In the genomic region with DNA sequence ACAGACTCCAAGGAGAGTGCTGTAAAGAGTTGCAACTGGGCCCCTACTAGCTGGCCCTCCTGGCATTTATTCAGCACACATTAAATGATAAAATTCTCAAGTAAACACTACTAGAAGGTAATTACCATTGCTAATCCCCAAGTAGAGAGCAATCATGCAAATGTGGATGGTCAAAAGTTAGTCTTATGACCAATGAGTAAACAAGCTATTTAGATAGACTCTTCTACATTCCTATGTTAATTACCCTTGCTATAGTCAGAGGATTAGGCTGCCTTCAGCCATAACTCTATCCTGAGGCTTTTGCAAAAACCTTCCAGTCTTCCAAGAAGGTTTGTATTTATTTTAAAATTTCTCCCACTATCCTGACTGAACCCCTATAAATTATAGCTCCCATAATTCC, we compare ENCODE assay signal across 26 cellular contexts. TPM values are rescaled to one million over a fixed set of nuclear protein-coding genes. Genes with fewer than 3 reads are reported as not detected.
DNase-seq lines count a peak whose midpoint lies in the region; ATAC-seq and TF ChIP-seq lines count a peak whose summit lies in the region.
"Had no signal": no experiment of that assay in that cellular context is flagged by ENCODE, and none has a peak within 500 bp of the region (broad histone marks: within the 10 kb centered on the region; RNA-seq: fewer than 3 reads in every experiment).

No MANE protein-coding gene starts in this region.

- H3K9me3 ChIP-seq in H9 (ENCODE audit: control insufficient read depth, low read depth, low read length) = no peaks in the 10 kb centered on the region
- H3K9me3 ChIP-seq in trophoblast cell (ENCODE audit: insufficient read depth, low read depth, low read length) = no peaks in the 10 kb centered on the region
- H3K9me3 ChIP-seq in right cardiac atrium (ENCODE audit: control insufficient read depth, low read length) = no peaks in the 10 kb centered on the region

- peak overlapping the region; percentile 87 to 99 (median 93) for H3K27ac Mint-ChIP-seq in H9
- no peak overlapping the region for H3K27ac Mint-ChIP-seq in activated T-helper 1 cell treated with anti-CD3 and anti-CD28 coated beads, Interleukin-12 subunit alpha, Interleukin-12 subunit beta, Interleukin-2, Interleukin-4 antibody, amounts not matched to agents 30 ng/mL and 10 ng/mL and 1 ng/mL, durations not matched to agents 14 hours and 24 hours and 36 hours
- H3K27ac Mint-ChIP-seq: CD8-positive, alpha-beta memory T cell; IgD-negative memory B cell had no signal

- H2BK12ac ChIP-seq in H9 (ENCODE audit: insufficient read length, low read depth, low read length) (no peak overlapping the region), trophoblast cell (ENCODE audit: low read length) (no peak overlapping the region)

- H3K14ac ChIP-seq in H9 (ENCODE audit: insufficient read depth, low read length) (no peak overlapping the region), trophoblast cell (ENCODE audit: low read length) (no peak overlapping the region)

- H2AFZ ChIP-seq in H9 (ENCODE audit: low read length) (no peak overlapping the region), trophoblast cell (ENCODE audit: insufficient read depth, low read length, poor library complexity) (no peak overlapping the region)

- H4K91ac ChIP-seq in H9 (ENCODE audit: insufficient read length, low read depth, low read length) = no peak overlapping the region
- peak overlapping the region; percentile 47 for H4K91ac ChIP-seq in trophoblast cell (ENCODE audit: low read depth, low read length)

- H3K4ac ChIP-seq in H9 (ENCODE audit: low read depth, low read length) = no peak overlapping the region
- no peak overlapping the region for H3K4ac ChIP-seq in trophoblast cell (ENCODE audit: low read depth, low read length)

- no peak overlapping the region for H3K9ac ChIP-seq in H9 (ENCODE audit: extremely low read depth, insufficient read length, low read length)
- no peak overlapping the region for H3K9ac ChIP-seq in trophoblast cell (ENCODE audit: low read length)
- H3K9ac ChIP-seq: KMS-11 had no signal

- H4K8ac ChIP-seq in H9 (replicated peaks; ENCODE audit: insufficient read length, low read depth, low read length) (no peak overlapping the region), trophoblast cell (ENCODE audit: low read depth, low read length) (no peak overlapping the region)

- DNase-seq in H9 (no peak), NCI-H526 (lab: John Stamatoyannopoulos, UW) (peak; percentile 47 to 73), astrocyte of the hippocampus (ENCODE audit: low read depth, low spot score) (peak; percentile 3), trophoblast cell (peak in 1 of 2 donors; percentile 52), substantia nigra (lab: John Stamatoyannopoulos, UW) (no peak), right cardiac atrium (no peak)
- DNase-seq in activated T-helper 1 cell treated with anti-CD3 and anti-CD28 coated beads, Interleukin-12 subunit alpha, Interleukin-12 subunit beta, Interleukin-2, Interleukin-4 antibody, amounts not matched to agents 30 ng/mL and 10 ng/mL and 1 ng/mL, durations not matched to agents 14 hours and 24 hours and 36 hours (ENCODE audit: low spot score) = no peak
- DNase-seq: C1 segment of cervical spinal cord; CD8-positive, alpha-beta memory T cell; DMS 273 treated with DMSO at 0.1 percent for 48 hours; DMS79; EL; GDM1; NCI-H1092; NCI-H1436; NCI-H187; NCI-H2081 treated with DMSO at 0.1 percent for 48 hours; NCI-H2171 treated with DMSO at 0.1 percent for 48 hours; NCI-H345; NCI-H510A treated with DMSO at 0.1 percent for 48 hours; SHP77 had no signal

- peaks cover 35 to 38% of the 10 kb centered on the region in 2 experiments for H3K9me3 Mint-ChIP-seq in H9
- H3K9me3 Mint-ChIP-seq in activated T-helper 1 cell treated with anti-CD3 and anti-CD28 coated beads, Interleukin-12 subunit alpha, Interleukin-12 subunit beta, Interleukin-2, Interleukin-4 antibody, amounts not matched to agents 30 ng/mL and 10 ng/mL and 1 ng/mL, durations not matched to agents 14 hours and 24 hours and 36 hours = peaks cover 21% of the 10 kb centered on the region

- no peaks in the 10 kb centered on the region for H3K27me3 Mint-ChIP-seq in H9 (ENCODE audit: low read depth)
- H3K27me3 Mint-ChIP-seq in activated T-helper 1 cell treated with anti-CD3 and anti-CD28 coated beads, Interleukin-12 subunit alpha, Interleukin-12 subunit beta, Interleukin-2, Interleukin-4 antibody, amounts not matched to agents 30 ng/mL and 10 ng/mL and 1 ng/mL, durations not matched to agents 14 hours and 24 hours and 36 hours (ENCODE audit: insufficient read depth) = no peaks in the 10 kb centered on the region
- H3K27me3 Mint-ChIP-seq: CD8-positive, alpha-beta memory T cell; IgD-negative memory B cell had no signal

- H3K4me3 Mint-ChIP-seq in H9 = peak overlapping the region in 1 of 2 experiments; percentile 32; a peak in 1 of 5 replicates
- H3K4me3 Mint-ChIP-seq in activated T-helper 1 cell treated with anti-CD3 and anti-CD28 coated beads, Interleukin-12 subunit alpha, Interleukin-12 subunit beta, Interleukin-2, Interleukin-4 antibody, amounts not matched to agents 30 ng/mL and 10 ng/mL and 1 ng/mL, durations not matched to agents 14 hours and 24 hours and 36 hours = no peak overlapping the region
- H3K4me3 Mint-ChIP-seq: CD8-positive, alpha-beta memory T cell; IgD-negative memory B cell had no signal

- H3K4me3 ChIP-seq in trophoblast cell (ENCODE audit: low read depth, low read length) = no peak overlapping the region
- no peak overlapping the region for H3K4me3 ChIP-seq in right cardiac atrium (ENCODE audit: low read length)
- H3K4me3 ChIP-seq: GM12878 had no signal

- H3K79me1 ChIP-seq in H9 (ENCODE audit: insufficient read depth, low read depth, low read length, poor library complexity, severe bottlenecking) = no peaks in the 10 kb centered on the region
- peaks cover 1% of the 10 kb centered on the region for H3K79me1 ChIP-seq in trophoblast cell (ENCODE audit: low read length)

- H3T11ph ChIP-seq in H9 (ENCODE audit: low read length) = no peak overlapping the region

- no peak overlapping the region for H3K56ac ChIP-seq in H9 (ENCODE audit: insufficient read length, low read depth, low read length)

- H3K27ac ChIP-seq in H9 (ENCODE audit: insufficient read length, low read depth, low read length) = no peak overlapping the region
- no peak overlapping the region for H3K27ac ChIP-seq in trophoblast cell (ENCODE audit: low read depth, low read length)
- no peak overlapping the region for H3K27ac ChIP-seq in substantia nigra (ENCODE audit: low read depth, low read length, poor library complexity, severe bottlenecking)
- H3K27ac ChIP-seq in right cardiac atrium (ENCODE audit: low read length) = no peak overlapping the region
- H3K27ac ChIP-seq: KMS-11, RWPE1 had no signal

- H3K36me3 ChIP-seq in trophoblast cell (ENCODE audit: control insufficient read depth in 1 of 2, insufficient read depth in 2 of 2, low read length in 2 of 2) = no peaks in the 10 kb centered on the region

- H2AK5ac ChIP-seq in H9 (ENCODE audit: insufficient read length, low read length) (no peak overlapping the region), trophoblast cell (ENCODE audit: low read length) (no peak overlapping the region)

- H3K4me1 Mint-ChIP-seq in H9 = peaks cover 16 to 18% of the 10 kb centered on the region in 2 experiments
- H3K4me1 Mint-ChIP-seq in activated T-helper 1 cell treated with anti-CD3 and anti-CD28 coated beads, Interleukin-12 subunit alpha, Interleukin-12 subunit beta, Interleukin-2, Interleukin-4 antibody, amounts not matched to agents 30 ng/mL and 10 ng/mL and 1 ng/mL, durations not matched to agents 14 hours and 24 hours and 36 hours (ENCODE audit: low read depth) = no peaks in the 10 kb centered on the region
- H3K4me1 Mint-ChIP-seq: CD8-positive, alpha-beta memory T cell; IgD-negative memory B cell had no signal

- H3K4me2 ChIP-seq in H9 (ENCODE audit: insufficient read depth, insufficient read length, low read length) = no peak overlapping the region
- no peak overlapping the region for H3K4me2 ChIP-seq in trophoblast cell (ENCODE audit: low read length)
- H3K4me2 ChIP-seq: KMS-11 had no signal

- no peak overlapping the region for H2BK20ac ChIP-seq in H9 (ENCODE audit: low read depth, low read length, poor library complexity, severe bottlenecking)

- no peaks in the 10 kb centered on the region for H3K27me3 ChIP-seq in H9 (ENCODE audit: insufficient read depth, low read length)
- H3K27me3 ChIP-seq in trophoblast cell (ENCODE audit: insufficient read depth, low read length) = no peaks in the 10 kb centered on the region
- H3K27me3 ChIP-seq in right cardiac atrium (ENCODE audit: control insufficient read depth, insufficient read depth) = no peaks in the 10 kb centered on the region

- intact Hi-C loops in activated T-helper 1 cell treated with anti-CD3 and anti-CD28 coated beads, Interleukin-12 subunit alpha, Interleukin-12 subunit beta, Interleukin-2, Interleukin-4 antibody, amounts not matched to agents 30 ng/mL and 10 ng/mL and 1 ng/mL, durations not matched to agents 14 hours and 24 hours and 36 hours (cut with micrococcal nuclease) = no loop called here
- intact Hi-C loops in right cardiac atrium (cut with DNase I) = no loop called here

- H3K36me3 Mint-ChIP-seq in H9 (ENCODE audit: insufficient read depth in 1 of 3, low read depth in 3 of 3) = peaks cover 30 to 49% (median 32%) of the 10 kb centered on the region in 3 experiments
- peaks cover 4% of the 10 kb centered on the region for H3K36me3 Mint-ChIP-seq in activated T-helper 1 cell treated with anti-CD3 and anti-CD28 coated beads, Interleukin-12 subunit alpha, Interleukin-12 subunit beta, Interleukin-2, Interleukin-4 antibody, amounts not matched to agents 30 ng/mL and 10 ng/mL and 1 ng/mL, durations not matched to agents 14 hours and 24 hours and 36 hours (ENCODE audit: low read depth)
- H3K36me3 Mint-ChIP-seq: IgD-negative memory B cell had no signal

- H4K20me1 ChIP-seq in H9 (ENCODE audit: control insufficient read depth, insufficient read depth, insufficient read length) = no peaks in the 10 kb centered on the region

- H4K12ac ChIP-seq in trophoblast cell (ENCODE audit: low read depth, low read length) = no peak overlapping the region

- no peak overlapping the region for H2BK5ac ChIP-seq in H9 (ENCODE audit: insufficient read length, low read length)
- no peak overlapping the region for H2BK5ac ChIP-seq in trophoblast cell (ENCODE audit: low read depth, low read length, poor library complexity)

- ATAC-seq in GM21786 (IDR thresholded peaks at IDR 0.05; ENCODE audit: unreplicated experiment) (no peak), right cardiac atrium (no peak)
- ATAC-seq: GM12878 had no signal

- TF ChIP-seq CTCF in H9 (conservative IDR thresholded peaks at IDR 0.05) = no peak

- no peaks in the 10 kb centered on the region for H3K23me2 ChIP-seq in H9 (ENCODE audit: insufficient read length, low read depth, low read length, poor library complexity, severe bottlenecking)

- H4K5ac ChIP-seq in H9 (ENCODE audit: insufficient read length, low read depth, low read length) = no peak overlapping the region

- H3K79me2 ChIP-seq in H9 (ENCODE audit: insufficient read depth, low read length) = no peaks in the 10 kb centered on the region
- no peaks in the 10 kb centered on the region for H3K79me2 ChIP-seq in trophoblast cell (ENCODE audit: control insufficient read depth, insufficient read depth, low read length, poor library complexity)

- H2BK15ac ChIP-seq in H9 (ENCODE audit: low read depth, low read length) = no peak overlapping the region

- no peaks in the 10 kb centered on the region for H3K4me1 ChIP-seq in H9 (ENCODE audit: insufficient read depth, low read length)
- no peaks in the 10 kb centered on the region for H3K4me1 ChIP-seq in trophoblast cell (ENCODE audit: control insufficient read depth in 1 of 2, insufficient read depth in 2 of 2, low read length in 2 of 2)
- H3K4me1 ChIP-seq in right cardiac atrium (ENCODE audit: control insufficient read depth, insufficient read depth, low read length) = no peaks in the 10 kb centered on the region

- no peak overlapping the region for H3K18ac ChIP-seq in H9 (ENCODE audit: insufficient read length, low read depth, low read length)
- H3K18ac ChIP-seq in trophoblast cell (ENCODE audit: low read length) = no peak overlapping the region

- no peak overlapping the region for H3K23ac ChIP-seq in H9 (ENCODE audit: insufficient read length, low read depth, low read length)
- H3K23ac ChIP-seq in trophoblast cell (ENCODE audit: low read length) = no peak overlapping the region

- H2BK120ac ChIP-seq in H9 (ENCODE audit: low read depth, low read length, poor library complexity, severe bottlenecking) (no peak overlapping the region), trophoblast cell (ENCODE audit: insufficient read depth, low read length, poor library complexity) (no peak overlapping the region)

RNA-seq across cellular contexts. Expression of a gene that starts 28.3 kb away (rescaled TPM):
- 16.8 and 22.5 TPM in 2 replicates for total RNA-seq in H9 (2021)
- polyA plus RNA-seq in trophoblast cell (2013) = 144 and 154 TPM in 2 replicates
- 2.6 and 3.1 TPM in 2 replicates for total RNA-seq in activated T-helper 1 cell treated with anti-CD3 and anti-CD28 coated beads, Interleukin-12 subunit alpha, Interleukin-12 subunit beta, Interleukin-2, Interleukin-4 antibody, amounts not matched to agents 30 ng/mL and 10 ng/mL and 1 ng/mL, durations not matched to agents 14 hours and 24 hours and 36 hours
- total RNA-seq in right cardiac atrium = 1 to 10 TPM in 1 of 4 donors, under 1 TPM in 3; 0.34 to 1.6 (median 0.60) TPM
- polyA plus RNA-seq in right cardiac atrium = 0.18 TPM

Comparison
In these comparisons a context has a peak if more than half of its experiments do, and no peak if none do; other contexts are left out.
1. DNase-seq: peak in NCI-H526 (2 of 2) and astrocyte of the hippocampus (single experiment); none in H9 (single experiment), activated T-helper 1 cell treated with anti-CD3 and anti-CD28 coated beads, Interleukin-12 subunit alpha, Interleukin-12 subunit beta, Interleukin-2, Interleukin-4 antibody, amounts not matched to agents 30 ng/mL and 10 ng/mL and 1 ng/mL, durations not matched to agents 14 hours and 24 hours and 36 hours (single experiment), substantia nigra (0 of 49) and right cardiac atrium (0 of 3).